Comparison of ENCODE assay signal across 8 cellular contexts in genomic region chr9:129550199-129550839, GRCh38.
DNase-seq lines count a peak whose midpoint lies in the region; ATAC-seq and TF ChIP-seq lines count a peak whose summit lies in the region.

No MANE protein-coding gene starts in this region.

- peak; percentile 74 for DNase-seq in BE2C
- no peak for DNase-seq in activated T-cell treated with anti-CD3 and anti-CD28 coated beads, Interleukin-2, amount 50 U/mL, for 4 hours
- DNase-seq in foreskin fibroblast: peak; percentile 70 to 87
- DNase-seq in natural killer cell: no peak
- DNase-seq in aorta: peak; percentile 91 to 97
- DNase-seq in effector CD4-positive, alpha-beta T cell: no peak

- H3K9me3 Mint-ChIP-seq in activated T-cell treated with anti-CD3 and anti-CD28 coated beads, Interleukin-2, amount 50 U/mL, for 4 hours: no peaks in the 10 kb centered on the region
- no peaks in the 10 kb centered on the region for H3K9me3 Mint-ChIP-seq in natural killer cell

- H3K9ac ChIP-seq in HUES48 (ENCODE audit: low read depth, low read length): no peak overlapping the region

- H3K4me3 Mint-ChIP-seq in activated T-cell treated with anti-CD3 and anti-CD28 coated beads, Interleukin-2, amount 50 U/mL, for 4 hours: peak overlapping the region; percentile 60
- peak overlapping the region; percentile 70 for H3K4me3 Mint-ChIP-seq in natural killer cell

- 2% methylated on average over 43 to 51 of the region's 51 CpGs for WGBS in aorta, 2 donors

- ATAC-seq in activated T-cell treated with anti-CD3 and anti-CD28 coated beads, Interleukin-2, amount 50 U/mL, for 4 hours: peak; percentile 58 to 72
- peak; percentile 26 to 56 (median 27) for ATAC-seq in natural killer cell
- peak; percentile 89 for ATAC-seq in aorta (ENCODE audit: low FRiP score)
- no peak for ATAC-seq in HG02973 (IDR thresholded peaks at IDR 0.05; ENCODE audit: unreplicated experiment)

- H3K27ac Mint-ChIP-seq in natural killer cell: no peak overlapping the region

- H3K9me3 ChIP-seq in BE2C (no peaks in the 10 kb centered on the region), HUES48 (ENCODE audit: control insufficient read depth, insufficient read depth, low read length) (no peaks in the 10 kb centered on the region), aorta (ENCODE audit: control insufficient read depth, low read length) (no peaks in the 10 kb centered on the region)

- H3K4me1 ChIP-seq in BE2C: no peaks in the 10 kb centered on the region; the same call in 1 of the 2 replicates
- H3K4me1 ChIP-seq in HUES48 (ENCODE audit: control insufficient read depth, insufficient read depth, low read length): no peaks in the 10 kb centered on the region
- H3K4me1 ChIP-seq in aorta (ENCODE audit: control insufficient read depth in 1 of 2, insufficient read depth in 2 of 2, low read length in 2 of 2): no peaks in the 10 kb centered on the region

- peaks cover 35% of the 10 kb centered on the region for H3K27me3 Mint-ChIP-seq in activated T-cell treated with anti-CD3 and anti-CD28 coated beads, Interleukin-2, amount 50 U/mL, for 4 hours (ENCODE audit: low read depth)
- H3K27me3 Mint-ChIP-seq in natural killer cell (ENCODE audit: low read depth in 2 of 2): peaks cover 39 to 41% of the 10 kb centered on the region in 2 donors

- H3K36me3 ChIP-seq in BE2C (no peaks in the 10 kb centered on the region), HUES48 (ENCODE audit: control insufficient read depth, insufficient read depth, low read length) (no peaks in the 10 kb centered on the region), aorta (ENCODE audit: control insufficient read depth in 1 of 2, insufficient read depth in 2 of 2, low read length in 1 of 2) (no peaks in the 10 kb centered on the region)

- H3K4me1 Mint-ChIP-seq in activated T-cell treated with anti-CD3 and anti-CD28 coated beads, Interleukin-2, amount 50 U/mL, for 4 hours (ENCODE audit: low read depth): peaks cover 9% of the 10 kb centered on the region
- H3K4me1 Mint-ChIP-seq in natural killer cell: peaks cover 4 to 11% of the 10 kb centered on the region in 2 donors

- H3K4me3 ChIP-seq in BE2C (ENCODE audit: low read depth, low read length): peak overlapping the region; percentile 55
- peak overlapping the region; percentile 56 for H3K4me3 ChIP-seq in HUES48 (ENCODE audit: low read depth, low read length)
- peak overlapping the region; percentile 48 to 57 for H3K4me3 ChIP-seq in foreskin fibroblast (ENCODE audit: low read depth in 1 of 2, low read length in 2 of 2)
- H3K4me3 ChIP-seq in aorta (ENCODE audit: low read length in 2 of 2): peak overlapping the region; percentile 28 to 35

- no peak overlapping the region for H3K27ac ChIP-seq in HUES48 (ENCODE audit: low read depth, low read length)
- H3K27ac ChIP-seq in aorta (ENCODE audit: low read depth in 1 of 2, low read length in 2 of 2): peak overlapping the region in 1 of 2 donors; percentile 9

- intact Hi-C loops in natural killer cell (cut with micrococcal nuclease) (loop anchor here (10.0 kb wide), 1 partner anchor 56 kb away; no protein-coding TSS in a partner anchor), aorta (cut with DNase I) (no loop called here)

- no peaks in the 10 kb centered on the region for H3K36me3 Mint-ChIP-seq in activated T-cell treated with anti-CD3 and anti-CD28 coated beads, Interleukin-2, amount 50 U/mL, for 4 hours (ENCODE audit: insufficient read depth)
- no peaks in the 10 kb centered on the region for H3K36me3 Mint-ChIP-seq in natural killer cell

- H3K27me3 ChIP-seq in BE2C (no peaks in the 10 kb centered on the region), HUES48 (ENCODE audit: control insufficient read depth, insufficient read depth, low read length) (peaks cover 30% of the 10 kb centered on the region), aorta (ENCODE audit: control insufficient read depth in 1 of 2, insufficient read depth in 2 of 2, low read length in 1 of 2) (no peaks in the 10 kb centered on the region)

- TF ChIP-seq CTCF in BE2C (IDR thresholded peaks at IDR 0.05; ENCODE audit: low read depth, low read length): no peak
- no peak for TF ChIP-seq CTCF in foreskin fibroblast (IDR thresholded peaks at IDR 0.05; ENCODE audit: low read depth, low read length)
- TF ChIP-seq CTCF in natural killer cell (IDR thresholded peaks at IDR 0.05): no peak

Comparison
In these comparisons a context has a peak if more than half of its experiments do, and no peak if none do; other contexts are left out.
1. DNase-seq: peak in BE2C (single experiment), foreskin fibroblast (2 of 2) and aorta (2 of 2); none in activated T-cell treated with anti-CD3 and anti-CD28 coated beads, Interleukin-2, amount 50 U/mL, for 4 hours (single experiment), natural killer cell (single experiment) and effector CD4-positive, alpha-beta T cell (single experiment).
2. Peak in every context shown above with its lines, with median percentiles within 50 percentile points of each other: H3K4me3 ChIP-seq.